8 cellular contexts compared by ENCODE assay signal in genomic region chrX:12956704-12957541, GRCh38. TPM values are rescaled to one million over a fixed set of nuclear protein-coding genes. Genes with fewer than 3 reads are reported as not detected.
DNase-seq lines count a peak whose midpoint lies in the region; ATAC-seq and TF ChIP-seq lines count a peak whose summit lies in the region.

No MANE protein-coding gene starts in this region.

- peaks cover 12% of the 10 kb centered on the region for H3K4me1 ChIP-seq in smooth muscle cell (ENCODE audit: low read depth)

- H3K27ac ChIP-seq in smooth muscle cell (ENCODE audit: low read depth), result peak overlapping the region; percentile 99

- H4K20me1 ChIP-seq in smooth muscle cell (ENCODE audit: low read depth), result no peaks in the 10 kb centered on the region

- H3K4me3 ChIP-seq in smooth muscle cell, result no peak overlapping the region

- peak; percentile 79 for ATAC-seq in HG02763 (IDR thresholded peaks at IDR 0.05; ENCODE audit: unreplicated experiment)
- ATAC-seq in left cardiac atrium, result peak; percentile 67 to 74

- H3K9me3 ChIP-seq in smooth muscle cell (replicated peaks; ENCODE audit: low read depth), result no peaks in the 10 kb centered on the region

- DNase-seq in NCI-H82 (lab: John Stamatoyannopoulos, UW), result peak; percentile 16
- no peak for DNase-seq in NCI-H82 treated with DMSO at 0.1 percent for 48 hours (lab: John Stamatoyannopoulos, UW; ENCODE audit: unreplicated experiment)
- DNase-seq in NCI-H226, result peak; percentile 50
- DNase-seq in activated T-cell treated with anti-CD3 and anti-CD28 coated beads, Interleukin-2, amount 50 U/mL, for 48 hours, result peak; percentile 70 to 73
- no peak for DNase-seq in left cardiac atrium
- no peak for DNase-seq in smooth muscle cell (lab: John Stamatoyannopoulos, UW; ENCODE audit: unreplicated experiment)
- no peak for DNase-seq in posterior vena cava (ENCODE audit: low spot score)

- H3K79me2 ChIP-seq in smooth muscle cell (ENCODE audit: low read depth), result no peaks in the 10 kb centered on the region

- H3K36me3 ChIP-seq in smooth muscle cell (ENCODE audit: low read depth), result no peaks in the 10 kb centered on the region

- no peaks in the 10 kb centered on the region for H3K27me3 ChIP-seq in smooth muscle cell (ENCODE audit: low read depth)

- intact Hi-C loops in left cardiac atrium (cut with DNase I) (no loop called here), posterior vena cava (cut with DNase I) (no loop called here)

- H2AFZ ChIP-seq in smooth muscle cell (ENCODE audit: low read depth), result peak overlapping the region; percentile 86

- peak overlapping the region; percentile 56 for H3K4me2 ChIP-seq in smooth muscle cell

- H3K9ac ChIP-seq in smooth muscle cell (ENCODE audit: low read depth), result peak overlapping the region; percentile 92

- H3F3A ChIP-seq in smooth muscle cell (ENCODE audit: low read depth), result peaks cover 12% of the 10 kb centered on the region

- TF ChIP-seq CTCF in smooth muscle cell (IDR thresholded peaks at IDR 0.05; ENCODE audit: borderline replicate concordance, insufficient read depth, poor library complexity, severe bottlenecking), result no peak

- 52% methylated on average over 9 of the region's 9 CpGs for WGBS in smooth muscle cell (ENCODE audit: low lambda C conversion rate)

RNA-seq across cellular contexts. Expression of gene TMSB4X, which starts 18.0 kb away (rescaled TPM):
- total RNA-seq in left cardiac atrium (1,000 to 10,000 TPM; 1,546 to 1,715 TPM), smooth muscle cell (9,386 and 9,721 TPM in 2 replicates), posterior vena cava (1,000 to 10,000 TPM; 3,954 to 4,090 TPM)
- 11,762 and 12,637 TPM in 2 replicates for polyA plus RNA-seq in smooth muscle cell

RNA-seq across cellular contexts. Expression of gene TLR8, which starts 50.5 kb away (rescaled TPM):
- total RNA-seq in left cardiac atrium, result 1 to 10 TPM; 1.4 to 3.5 TPM
- not detected in 2 replicates for total RNA-seq in smooth muscle cell
- not detected in 2 replicates for polyA plus RNA-seq in smooth muscle cell
- 1 to 10 TPM; 1.3 to 5.1 TPM for total RNA-seq in posterior vena cava

Comparison
In these comparisons a context has a peak if more than half of its experiments do, and no peak if none do; other contexts are left out.
1. DNase-seq: peak in NCI-H82 (single experiment), NCI-H226 (single experiment) and activated T-cell treated with anti-CD3 and anti-CD28 coated beads, Interleukin-2, amount 50 U/mL, for 48 hours (2 of 2); none in NCI-H82 treated with DMSO at 0.1 percent for 48 hours (single experiment), left cardiac atrium (single experiment), smooth muscle cell (single experiment) and posterior vena cava (single experiment).